Comparison of ENCODE assay signal across 8 cellular contexts in the genomic region with DNA sequence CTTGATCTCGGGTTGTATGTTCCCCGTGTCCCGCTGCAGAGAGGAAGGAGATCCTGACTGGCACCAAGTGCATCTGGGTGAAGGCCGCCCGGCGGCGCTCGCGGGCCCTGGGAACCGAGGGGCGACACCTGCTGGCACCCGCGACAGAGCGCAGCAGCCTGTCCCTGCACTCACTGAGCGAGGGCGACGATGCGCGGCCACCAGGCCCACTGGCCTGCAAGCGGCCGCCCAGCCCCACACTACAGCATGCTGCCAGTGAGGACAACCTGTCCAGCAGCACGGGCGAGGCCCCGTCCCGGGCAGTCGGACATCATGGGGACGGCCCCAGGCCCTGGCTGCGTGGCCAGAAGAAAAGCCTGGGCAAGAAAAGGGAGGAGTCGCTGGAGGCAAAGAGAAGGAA. TPM values are rescaled to one million over a fixed set of nuclear protein-coding genes. Genes with fewer than 3 reads are reported as not detected.
A peak's percentile ranks its signal among the peaks of the same experiment; 100 is the strongest.
DNase-seq lines count a peak whose midpoint lies in the region; ATAC-seq and TF ChIP-seq lines count a peak whose summit lies in the region.

No MANE protein-coding gene starts in this region.

- H3K36me3 ChIP-seq in HAP-1 (replicated peaks) = no peaks in the 10 kb centered on the region
- no peaks in the 10 kb centered on the region for H3K36me3 ChIP-seq in osteoblast (ENCODE audit: insufficient read depth, low read length)

- no peak overlapping the region for H3K27ac ChIP-seq in osteoblast (ENCODE audit: low read depth, low read length)

- TF ChIP-seq CTCF in osteoblast (IDR thresholded peaks at IDR 0.05; ENCODE audit: extremely low read depth, low read depth, low read length) = peak; percentile 21

- H3K79me2 ChIP-seq in osteoblast (ENCODE audit: insufficient read depth, low read length) = no peaks in the 10 kb centered on the region

- in situ Hi-C loops in HAP-1 (cut with MboI; ENCODE audit: low sequenced_read_pairs) = no loop called here

- DNase-seq in AG08395 (ENCODE audit: low spot score) = peak; percentile 19
- peak; percentile 46 to 80 for DNase-seq in HAP-1 (ENCODE audit: low spot score in 2 of 2)
- DNase-seq in T-helper 22 cell (ENCODE audit: low read depth) = peak; percentile 12
- DNase-seq in dermis microvascular lymphatic vessel endothelial cell (ENCODE audit: low read depth in 2 of 2) = peak; percentile 24 to 36
- peak; percentile 91 for DNase-seq in osteoblast (ENCODE audit: insufficient read length, low spot score, missing footprints)
- DNase-seq in NCI-H1417 treated with DMSO at 0.1 percent for 48 hours (lab: John Stamatoyannopoulos, UW) = no peak

- H2AFZ ChIP-seq in osteoblast (ENCODE audit: low read length) = no peak overlapping the region

- H3K9me3 ChIP-seq in HAP-1 (no peaks in the 10 kb centered on the region), osteoblast (ENCODE audit: low read depth, low read length) (no peaks in the 10 kb centered on the region)

- no peaks in the 10 kb centered on the region for H4K20me1 ChIP-seq in osteoblast (ENCODE audit: insufficient read depth, low read length)

- H3K4me2 ChIP-seq in osteoblast (ENCODE audit: insufficient read depth, low read length) = no peak overlapping the region

- no peaks in the 10 kb centered on the region for H3K4me1 ChIP-seq in HAP-1
- no peaks in the 10 kb centered on the region for H3K4me1 ChIP-seq in osteoblast (ENCODE audit: insufficient read depth, low read length)

- ATAC-seq in GM18907 (IDR thresholded peaks at IDR 0.05; ENCODE audit: unreplicated experiment) (no peak), GM21737 (IDR thresholded peaks at IDR 0.05; ENCODE audit: unreplicated experiment) (no peak)

- H3K4me3 ChIP-seq in HAP-1 = no peak overlapping the region
- no peak overlapping the region for H3K4me3 ChIP-seq in osteoblast (ENCODE audit: insufficient read depth, low read length)

- H3K27me3 ChIP-seq in HAP-1 (ENCODE audit: low read depth) (peaks cover 60% of the 10 kb centered on the region), osteoblast (ENCODE audit: insufficient read depth, low read length) (peaks cover 17% of the 10 kb centered on the region)

RNA-seq across cellular contexts. Expression of a gene that starts 7.5 kb away (rescaled TPM):
- total RNA-seq in dermis microvascular lymphatic vessel endothelial cell (not detected in 2 replicates), osteoblast (not detected in 2 replicates)

RNA-seq across cellular contexts. Expression of a gene that starts 13.2 kb away (rescaled TPM):
- total RNA-seq in dermis microvascular lymphatic vessel endothelial cell = 0.13 TPM in 1 of 2 replicates, not detected in the other
- not detected in 2 replicates for total RNA-seq in osteoblast

RNA-seq across cellular contexts. Expression of a gene that starts 28.1 kb away (rescaled TPM):
- total RNA-seq in dermis microvascular lymphatic vessel endothelial cell (1.5 and 1.8 TPM in 2 replicates), osteoblast (not detected in 2 replicates)
